8 cellular contexts compared by ENCODE assay signal in the genomic region with DNA sequence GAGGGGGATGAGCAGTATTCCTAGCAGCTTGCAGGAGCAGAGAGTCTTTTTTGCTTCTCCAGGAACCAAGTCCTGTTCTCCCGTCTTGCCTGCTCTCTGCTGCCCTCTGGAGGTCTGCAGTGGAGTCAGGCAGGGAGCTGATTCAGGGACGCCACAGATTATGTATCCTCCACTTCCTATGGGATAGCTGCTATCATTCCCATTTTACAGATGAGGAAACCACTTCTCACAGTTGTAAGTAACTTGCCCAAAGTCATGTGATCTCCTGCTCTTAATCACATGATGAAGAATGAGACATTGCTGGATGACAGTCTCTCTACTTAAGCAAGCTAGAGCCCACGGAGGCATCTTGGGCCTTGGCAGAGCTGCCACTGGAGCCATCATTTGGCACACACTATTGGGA. TPM values are rescaled to one million over a fixed set of nuclear protein-coding genes. Genes with fewer than 3 reads are reported as not detected.
DNase-seq lines count a peak whose midpoint lies in the region; ATAC-seq and TF ChIP-seq lines count a peak whose summit lies in the region.

No MANE protein-coding gene starts in this region.

- POLR2A ChIA-PET in IMR-90 (lab: Charles Lee; ENCODE audit: unreplicated experiment), result no interaction called here

- WGBS in IMR-90 (ENCODE audit: extremely low coverage in 2 of 2, insufficient read length in 1 of 2), 2 experiments, result 100% methylated on average over 1 of the region's 3 CpGs; no CpG with 5 or more reads in 1 of the 2 experiments
- no CpG with 5 or more reads among the region's 3 CpGs for WGBS in neuronal stem cell (ENCODE audit: extremely low coverage in 2 of 2, insufficient read length in 2 of 2, insufficient replicate concordance in 1 of 2), 2 donors
- 31 to 33% (median 33%) methylated on average over 3 of the region's 3 CpGs for WGBS in stomach, 5 donors

- H3K9ac ChIP-seq in IMR-90 (ENCODE audit: low read depth, low read length) (no peak overlapping the region), neuronal stem cell (ENCODE audit: low read depth, low read length, poor library complexity) (no peak overlapping the region)

- CTCF ChIA-PET in IMR-90 (lab: Yijun Ruan, JAX), result interaction anchor here (0.6 to 3.4 kb wide), 24 partner anchors 9 to 511 kb away, joined by 3 to 34 read pairs (median 5); no protein-coding TSS in a partner anchor

- H4K8ac ChIP-seq in IMR-90 (ENCODE audit: low read depth in 2 of 2, low read length in 2 of 2) (no peak overlapping the region), neuronal stem cell (ENCODE audit: low read depth, low read length) (no peak overlapping the region)

- dilution Hi-C loops in IMR-90 (cut with HindIII; ENCODE audit: low sequenced_read_pairs, unreplicated experiment), result no loop called here

- H2BK20ac ChIP-seq in IMR-90 (ENCODE audit: low read depth, low read length), result no peak overlapping the region

- no peak overlapping the region for H3K4ac ChIP-seq in IMR-90 (ENCODE audit: low read depth, low read length)
- H3K4ac ChIP-seq in neuronal stem cell (ENCODE audit: low read length), result no peak overlapping the region

- peaks cover 12% of the 10 kb centered on the region for H3K27me3 ChIP-seq in IMR-90 (ENCODE audit: control insufficient read depth, insufficient read depth, low read length)
- H3K27me3 ChIP-seq in neuronal stem cell (ENCODE audit: control insufficient read depth in 3 of 3, insufficient read depth in 3 of 3, low read depth in 1 of 3, low read length in 3 of 3), result peaks cover 0 to 10% (median 0%) of the 10 kb centered on the region in 3 experiments
- no peaks in the 10 kb centered on the region for H3K27me3 ChIP-seq in stomach

- intact Hi-C loops in IMR-90 (cut with micrococcal nuclease) (loop anchor here (1.0 to 5.0 kb wide), 3 partner anchors 57 to 511 kb away; no protein-coding TSS in a partner anchor), stomach (cut with DNase I; ENCODE audit: low total_unique reads) (loop anchor here (10.0 kb wide), 1 partner anchor 510 kb away; the partner anchor contains the start of gene STAMBP)

- TF ChIP-seq CTCF in IMR-90 (conservative IDR thresholded peaks at IDR 0.05; ENCODE audit: low read depth, low read length) (peak; percentile 86), fibroblast of pulmonary artery (IDR thresholded peaks at IDR 0.05; ENCODE audit: low read length, missing control alignments) (peak; percentile 97), stomach (IDR thresholded peaks at IDR 0.05) (peak in 5 of 7 experiments; percentile 79 to 94 (median 89))

- H3K4me3 ChIP-seq in IMR-90 (ENCODE audit: insufficient read depth, low read depth, low read length) (no peak overlapping the region), fibroblast of pulmonary artery (replicated peaks; ENCODE audit: low read depth, low read length) (no peak overlapping the region), neuronal stem cell (ENCODE audit: low read length in 2 of 2) (no peak overlapping the region), stomach (no peak overlapping the region)

- H2AFZ ChIP-seq in IMR-90 (replicated peaks; ENCODE audit: low read length, poor library complexity) (no peak overlapping the region), neuronal stem cell (ENCODE audit: low read length) (no peak overlapping the region)

- H3K23ac ChIP-seq in IMR-90 (ENCODE audit: low read depth, low read length) (no peak overlapping the region), neuronal stem cell (ENCODE audit: low read depth, low read length, poor library complexity) (no peak overlapping the region)

- peak; percentile 74 for TF ChIP-seq RAD21 in IMR-90 (IDR thresholded peaks at IDR 0.05; ENCODE audit: low read length)

- no peak for TF ChIP-seq EP300 in stomach (IDR thresholded peaks at IDR 0.05)

- no peak overlapping the region for H3K56ac ChIP-seq in IMR-90 (ENCODE audit: extremely low read depth, insufficient read depth, low read length)

- TF ChIP-seq POLR2A in IMR-90 (IDR thresholded peaks at IDR 0.05; ENCODE audit: low read depth, low read length) (no peak), stomach (IDR thresholded peaks at IDR 0.05) (no peak)

- H4K5ac ChIP-seq in IMR-90 (ENCODE audit: low read depth, low read length), result no peak overlapping the region

- H3K18ac ChIP-seq in IMR-90 (ENCODE audit: low read depth, low read length) (no peak overlapping the region), neuronal stem cell (ENCODE audit: low read length) (no peak overlapping the region)

- H3K4me1 ChIP-seq in IMR-90 (ENCODE audit: control insufficient read depth, insufficient read depth, low read length) (no peaks in the 10 kb centered on the region), neuronal stem cell (ENCODE audit: control insufficient read depth in 2 of 2, insufficient read depth in 1 of 2, low read depth in 1 of 2, low read length in 2 of 2) (no peaks in the 10 kb centered on the region), stomach (no peaks in the 10 kb centered on the region)

- H3K4me2 ChIP-seq in IMR-90 (ENCODE audit: low read depth, low read length) (no peak overlapping the region), neuronal stem cell (ENCODE audit: insufficient read depth, low read length, poor library complexity, severe bottlenecking) (no peak overlapping the region)

- DNase-seq in DMS53 (lab: John Stamatoyannopoulos, UW), result peak; percentile 82
- peak; percentile 72 for DNase-seq in IMR-90
- peak; percentile 80 for DNase-seq in RKO (ENCODE audit: low spot score)
- peak; percentile 58 for DNase-seq in activated T-helper 1 cell treated with Interleukin-2 at 50 U/mL for 16 hours (ENCODE audit: low read depth)
- peak; percentile 82 for DNase-seq in fibroblast of pulmonary artery (ENCODE audit: low read depth)
- peak; percentile 72 for DNase-seq in neuronal stem cell (ENCODE audit: low spot score)
- peak; percentile 82 for DNase-seq in stomach

- H3K36me3 ChIP-seq in IMR-90 (ENCODE audit: control insufficient read depth, insufficient read depth, low read length), result no peaks in the 10 kb centered on the region
- H3K36me3 ChIP-seq in neuronal stem cell (replicated peaks in 1 of 2; ENCODE audit: control insufficient read depth in 2 of 2, insufficient read depth in 2 of 2, low read length in 2 of 2), result peaks cover 0 to 2% of the 10 kb centered on the region in 2 donors
- peaks cover 7 to 30% (median 30%) of the 10 kb centered on the region in 4 donors for H3K36me3 ChIP-seq in stomach

- BruUV-seq in IMR-90 (replicated peaks; lab: Mats Ljungman, UMichigan), result no TSS peak

- H2AK5ac ChIP-seq in IMR-90 (ENCODE audit: low read depth, low read length) (no peak overlapping the region), neuronal stem cell (ENCODE audit: low read depth, low read length) (no peak overlapping the region)

- ATAC-seq in IMR-90 (ENCODE audit: low read depth) (peak; percentile 97), GM18873 (IDR thresholded peaks at IDR 0.05; ENCODE audit: low FRiP score, unreplicated experiment) (no peak)

- H3K14ac ChIP-seq in IMR-90 (replicated peaks; ENCODE audit: low read depth, low read length), result no peak overlapping the region
- no peak overlapping the region for H3K14ac ChIP-seq in neuronal stem cell (ENCODE audit: low read length)

- H3K79me1 ChIP-seq in IMR-90 (ENCODE audit: low read depth in 1 of 2, low read length in 2 of 2) (no peaks in the 10 kb centered on the region), neuronal stem cell (ENCODE audit: low read depth, low read length) (no peaks in the 10 kb centered on the region)

- no peak overlapping the region for H2AK9ac ChIP-seq in IMR-90 (replicated peaks; ENCODE audit: low read depth, low read length, poor library complexity)

- H4K20me1 ChIP-seq in IMR-90 (ENCODE audit: insufficient read depth, low read length), result no peaks in the 10 kb centered on the region

- H2BK12ac ChIP-seq in neuronal stem cell (ENCODE audit: low read length), result no peak overlapping the region

- H2BK15ac ChIP-seq in IMR-90 (ENCODE audit: low read depth, low read length), result no peak overlapping the region
- H2BK15ac ChIP-seq in neuronal stem cell (ENCODE audit: low read length), result no peak overlapping the region

- H3K27ac ChIP-seq in IMR-90 (ENCODE audit: insufficient read depth, low read length) (no peak overlapping the region), neuronal stem cell (replicated peaks; ENCODE audit: low read length) (no peak overlapping the region), stomach (no peak overlapping the region)

- no peak overlapping the region for H4K91ac ChIP-seq in IMR-90 (ENCODE audit: insufficient read depth, low read depth, low read length)
- no peak overlapping the region for H4K91ac ChIP-seq in neuronal stem cell (ENCODE audit: low read depth, low read length, poor library complexity)

- H3K9me3 ChIP-seq in IMR-90 (ENCODE audit: control insufficient read depth, insufficient read depth, low read length) (no peaks in the 10 kb centered on the region), neuronal stem cell (replicated peaks in 1 of 2; ENCODE audit: control insufficient read depth in 2 of 2, insufficient read depth in 1 of 2, low read depth in 1 of 2, low read length in 2 of 2) (no peaks in the 10 kb centered on the region), stomach (no peaks in the 10 kb centered on the region)

- H3K9me1 ChIP-seq in IMR-90 (ENCODE audit: insufficient read depth, low read length), result peaks cover 1% of the 10 kb centered on the region; the same call in 1 of the 2 replicates

- in situ Hi-C loops in IMR-90 (cut with MboI; ENCODE audit: low sequenced_read_pairs), result loop anchor here (5.0 to 25.0 kb wide), 2 partner anchors 83 to 523 kb away; no protein-coding TSS in a partner anchor

- H2BK120ac ChIP-seq in IMR-90 (ENCODE audit: low read depth, low read length), result no peak overlapping the region
- no peak overlapping the region for H2BK120ac ChIP-seq in neuronal stem cell (ENCODE audit: low read depth, low read length)

- no peak overlapping the region for H2BK5ac ChIP-seq in IMR-90 (ENCODE audit: low read depth, low read length, poor library complexity, severe bottlenecking)
- H2BK5ac ChIP-seq in neuronal stem cell (ENCODE audit: low read length), result no peak overlapping the region

TF ChIP-seq in IMR-90, 13 proteins besides CTCF, POLR2A, EP300 and RAD21 (continues in another document):
- no peak for TF ChIP-seq CEBPB (IDR thresholded peaks at IDR 0.05; ENCODE audit: low read depth, low read length)

RNA-seq across cellular contexts. Expression of gene SLC4A5, which starts 8.3 kb away (rescaled TPM):
- 0.18 TPM in 1 of 2 replicates, not detected in the other for total RNA-seq in IMR-90 (2012; rRNA removed)
- polyA plus RNA-seq in IMR-90 (2012; rRNA removed), result 0.20 and 0.22 TPM in 2 replicates
- 0.03 TPM in 1 of 2 replicates, not detected in the other for polyA plus RNA-seq in IMR-90 (2012; cell fraction: cytosol; rRNA removed)
- 0.50 TPM in 2 replicates for polyA plus RNA-seq in IMR-90 (2012; cell fraction: nucleus; rRNA removed; ENCODE audit: low replicate concordance)
- polyA plus RNA-seq in neuronal stem cell (2013, experiment 1 of 2), result 1.2 TPM
- polyA plus RNA-seq in neuronal stem cell (2013, experiment 2 of 2), result 1.1 TPM
- 1 to 10 TPM in 3 of 5 donors, under 1 TPM in 1, not detected in 1; 0.58 to 4.8 (median 3.2) TPM for total RNA-seq in stomach
- polyA plus RNA-seq in stomach, result under 1 TPM; 0.12 to 0.46 (median 0.38) TPM

RNA-seq across cellular contexts. Expression of gene DCTN1, which starts 45.2 kb away (rescaled TPM):
- total RNA-seq in IMR-90 (2012; rRNA removed), result 204 and 229 TPM in 2 replicates
- 136 and 149 TPM in 2 replicates for polyA plus RNA-seq in IMR-90 (2012; rRNA removed)
- polyA plus RNA-seq in IMR-90 (2012; cell fraction: cytosol; rRNA removed), result 84.0 and 132 TPM in 2 replicates
- polyA plus RNA-seq in IMR-90 (2012; cell fraction: nucleus; rRNA removed; ENCODE audit: low replicate concordance), result 133 and 209 TPM in 2 replicates
- 127 TPM for polyA plus RNA-seq in neuronal stem cell (2013, experiment 1 of 2)
- polyA plus RNA-seq in neuronal stem cell (2013, experiment 2 of 2), result 131 TPM
- total RNA-seq in stomach, result 100 to 1,000 TPM in 3 of 5 donors, 10 to 100 TPM in 2; 71.2 to 181 (median 122) TPM
- 10 to 100 TPM; 65.8 to 92.6 (median 83.5) TPM for polyA plus RNA-seq in stomach
